In genomic region chr19:22882797-22883196, GRCh38 we compare ENCODE assay signal across 10 cellular contexts. TPM values are rescaled to one million over a fixed set of nuclear protein-coding genes. Genes with fewer than 3 reads are reported as not detected.
A peak's percentile ranks its signal among the peaks of the same experiment; 100 is the strongest.
DNase-seq lines count a peak whose midpoint lies in the region; ATAC-seq, FAIRE-seq and TF ChIP-seq lines count a peak whose summit lies in the region.
"Had no signal": no experiment of that assay in that cellular context is flagged by ENCODE, and none has a peak within 500 bp of the region (broad histone marks: within the 10 kb centered on the region; RNA-seq: fewer than 3 reads in every experiment).

No MANE protein-coding gene starts in this region.

- no peak for FAIRE-seq in GM12892 (lab: Jason Lieb, UNC)

- H3K9me3 ChIP-seq in NT2/D1 (ENCODE audit: insufficient read depth, low read length) = peaks cover 48% of the 10 kb centered on the region; the same call in 1 of the 2 replicates

- ATAC-seq in left colon = no peak

- H3K4me1 ChIP-seq in NT2/D1 (ENCODE audit: insufficient read depth, insufficient read length) = no peaks in the 10 kb centered on the region
- H3K4me1 ChIP-seq: BLaER1 had no signal

- no peaks in the 10 kb centered on the region for H3K27me3 ChIP-seq in NT2/D1 (ENCODE audit: insufficient read depth, insufficient read length)
- H3K27me3 ChIP-seq: BLaER1 had no signal

- H3K36me3 ChIP-seq in NT2/D1 (ENCODE audit: insufficient read depth, insufficient read length, low read length) = no peaks in the 10 kb centered on the region
- H3K36me3 ChIP-seq: BLaER1 had no signal

- no peak for TF ChIP-seq POLR2A in GM12892 (IDR thresholded peaks at IDR 0.05; ENCODE audit: low read depth, low read length)

- no peak overlapping the region for H3K9ac ChIP-seq in NT2/D1 (ENCODE audit: insufficient read length, low read depth)
- H3K9ac ChIP-seq: BLaER1 had no signal

- H3K4me3 ChIP-seq in NT2/D1 (ENCODE audit: insufficient read length, low read depth) = no peak overlapping the region
- H3K4me3 ChIP-seq: BLaER1 had no signal

- peak; percentile 20 for DNase-seq in NCI-H2171 treated with DMSO at 0.1 percent for 48 hours (lab: John Stamatoyannopoulos, UW)
- no peak for DNase-seq in NCI-H2171 (lab: John Stamatoyannopoulos, UW)
- DNase-seq in NT2/D1 (ENCODE audit: low read depth, low spot score) = peak; percentile 50
- peak; percentile 1 for DNase-seq in fibroblast of gingiva (ENCODE audit: low read depth)
- peak; percentile 5 for DNase-seq in stromal cell of bone marrow (ENCODE audit: low read depth)
- no peak for DNase-seq in GM12892 (ENCODE audit: insufficient read length)
- no peak for DNase-seq in T-helper 9 cell
- DNase-seq in left colon = no peak

- intact Hi-C loops in left colon (cut with DNase I, micrococcal nuclease) = no loop called here

RNA-seq across cellular contexts. Expression of gene ZNF723, which starts 50.7 kb away (rescaled TPM):
- not detected for polyA plus RNA-seq in GM12892 (2012; ENCODE audit: missing spikeins)
- total RNA-seq in left colon = not detected
- total RNA-seq: glomerular endothelial cell had no signal

Comparison
In these comparisons a context has a peak if more than half of its experiments do, and no peak if none do; other contexts are left out.
1. DNase-seq: peak in NCI-H2171 treated with DMSO at 0.1 percent for 48 hours (single experiment), NT2/D1 (single experiment), fibroblast of gingiva (single experiment) and stromal cell of bone marrow (single experiment); none in NCI-H2171 (single experiment), GM12892 (single experiment), T-helper 9 cell (single experiment) and left colon (0 of 2).